2 cellular contexts compared by ENCODE assay signal in the genomic region with DNA sequence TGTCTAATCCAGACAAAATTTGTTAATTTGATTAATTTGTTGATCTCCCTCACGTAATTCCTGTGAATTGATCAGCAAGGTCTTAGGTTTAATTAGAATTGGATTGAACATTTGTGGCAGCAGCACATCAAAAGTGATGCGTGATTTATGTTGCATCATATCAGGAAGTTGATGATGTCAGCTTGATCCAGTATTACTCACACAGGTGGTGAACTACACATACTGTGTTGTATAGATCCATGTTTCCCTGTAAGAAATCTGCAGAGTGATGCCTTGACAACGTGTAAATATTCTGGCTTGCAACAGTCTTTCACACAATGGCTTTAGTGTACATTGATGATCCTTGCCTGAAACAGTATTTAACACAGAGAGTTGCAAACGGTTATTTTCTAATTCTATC.
TF ChIP-seq lines count a peak whose summit lies in the region.

No MANE protein-coding gene starts in this region.

TF ChIP-seq in HEK293, 187 proteins besides CTCF, POLR2A, EP300 and RAD21 (continued from another document):
- TF ChIP-seq, protein P1, sequence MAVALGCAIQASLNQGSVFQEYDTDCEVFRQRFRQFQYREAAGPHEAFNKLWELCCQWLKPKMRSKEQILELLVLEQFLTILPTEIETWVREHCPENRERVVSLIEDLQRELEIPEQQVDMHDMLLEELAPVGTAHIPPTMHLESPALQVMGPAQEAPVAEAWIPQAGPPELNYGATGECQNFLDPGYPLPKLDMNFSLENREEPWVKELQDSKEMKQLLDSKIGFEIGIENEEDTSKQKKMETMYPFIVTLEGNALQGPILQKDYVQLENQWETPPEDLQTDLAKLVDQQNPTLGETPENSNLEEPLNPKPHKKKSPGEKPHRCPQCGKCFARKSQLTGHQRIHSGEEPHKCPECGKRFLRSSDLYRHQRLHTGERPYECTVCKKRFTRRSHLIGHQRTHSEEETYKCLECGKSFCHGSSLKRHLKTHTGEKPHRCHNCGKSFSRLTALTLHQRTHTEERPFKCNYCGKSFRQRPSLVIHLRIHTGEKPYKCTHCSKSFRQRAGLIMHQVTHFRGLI (tag by site-specific recombination; IDR thresholded peaks at IDR 0.05), result no peak
- TF ChIP-seq ZBTB21 (tag by site-specific recombination; IDR thresholded peaks at IDR 0.05), result peak; percentile 73
- 0 out of 2 replicates have a peak, but pooled peaks have one; percentile 15 for TF ChIP-seq ZNF366 (tag by site-specific recombination; conservative IDR thresholded peaks at IDR 0.05)
- TF ChIP-seq IKZF3 (tag by site-specific recombination; IDR thresholded peaks at IDR 0.05), result no peak
- no peak for TF ChIP-seq ZNF132 (tag by site-specific recombination; IDR thresholded peaks at IDR 0.05; ENCODE audit: borderline replicate concordance)
- TF ChIP-seq, protein P2, sequence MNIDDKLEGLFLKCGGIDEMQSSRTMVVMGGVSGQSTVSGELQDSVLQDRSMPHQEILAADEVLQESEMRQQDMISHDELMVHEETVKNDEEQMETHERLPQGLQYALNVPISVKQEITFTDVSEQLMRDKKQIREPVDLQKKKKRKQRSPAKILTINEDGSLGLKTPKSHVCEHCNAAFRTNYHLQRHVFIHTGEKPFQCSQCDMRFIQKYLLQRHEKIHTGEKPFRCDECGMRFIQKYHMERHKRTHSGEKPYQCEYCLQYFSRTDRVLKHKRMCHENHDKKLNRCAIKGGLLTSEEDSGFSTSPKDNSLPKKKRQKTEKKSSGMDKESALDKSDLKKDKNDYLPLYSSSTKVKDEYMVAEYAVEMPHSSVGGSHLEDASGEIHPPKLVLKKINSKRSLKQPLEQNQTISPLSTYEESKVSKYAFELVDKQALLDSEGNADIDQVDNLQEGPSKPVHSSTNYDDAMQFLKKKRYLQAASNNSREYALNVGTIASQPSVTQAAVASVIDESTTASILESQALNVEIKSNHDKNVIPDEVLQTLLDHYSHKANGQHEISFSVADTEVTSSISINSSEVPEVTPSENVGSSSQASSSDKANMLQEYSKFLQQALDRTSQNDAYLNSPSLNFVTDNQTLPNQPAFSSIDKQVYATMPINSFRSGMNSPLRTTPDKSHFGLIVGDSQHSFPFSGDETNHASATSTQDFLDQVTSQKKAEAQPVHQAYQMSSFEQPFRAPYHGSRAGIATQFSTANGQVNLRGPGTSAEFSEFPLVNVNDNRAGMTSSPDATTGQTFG (tag by site-specific recombination; IDR thresholded peaks at IDR 0.05; ENCODE audit: borderline replicate concordance), result no peak
- TF ChIP-seq ZNF629 (tag by site-specific recombination; IDR thresholded peaks at IDR 0.05), result 0 out of 2 replicates have a peak, but pooled peaks have one; percentile 36
- 0 out of 2 replicates have a peak, but pooled peaks have one; percentile 28 for TF ChIP-seq ZNF558 (tag by site-specific recombination; IDR thresholded peaks at IDR 0.05)
- TF ChIP-seq ZNF121 (tag by site-specific recombination; IDR thresholded peaks at IDR 0.05), result no peak
- no peak for TF ChIP-seq ZNF433 (tag by site-specific recombination; IDR thresholded peaks at IDR 0.05; ENCODE audit: low read depth)
- TF ChIP-seq ZBTB17 (tag by site-specific recombination; IDR thresholded peaks at IDR 0.05), result peak; percentile 42; the same call in 1 of the 2 replicates

TF ChIP-seq in WTC11, 78 proteins besides CTCF, POLR2A, EP300 and RAD21 (continued from another document):
- TF ChIP-seq, protein P3, sequence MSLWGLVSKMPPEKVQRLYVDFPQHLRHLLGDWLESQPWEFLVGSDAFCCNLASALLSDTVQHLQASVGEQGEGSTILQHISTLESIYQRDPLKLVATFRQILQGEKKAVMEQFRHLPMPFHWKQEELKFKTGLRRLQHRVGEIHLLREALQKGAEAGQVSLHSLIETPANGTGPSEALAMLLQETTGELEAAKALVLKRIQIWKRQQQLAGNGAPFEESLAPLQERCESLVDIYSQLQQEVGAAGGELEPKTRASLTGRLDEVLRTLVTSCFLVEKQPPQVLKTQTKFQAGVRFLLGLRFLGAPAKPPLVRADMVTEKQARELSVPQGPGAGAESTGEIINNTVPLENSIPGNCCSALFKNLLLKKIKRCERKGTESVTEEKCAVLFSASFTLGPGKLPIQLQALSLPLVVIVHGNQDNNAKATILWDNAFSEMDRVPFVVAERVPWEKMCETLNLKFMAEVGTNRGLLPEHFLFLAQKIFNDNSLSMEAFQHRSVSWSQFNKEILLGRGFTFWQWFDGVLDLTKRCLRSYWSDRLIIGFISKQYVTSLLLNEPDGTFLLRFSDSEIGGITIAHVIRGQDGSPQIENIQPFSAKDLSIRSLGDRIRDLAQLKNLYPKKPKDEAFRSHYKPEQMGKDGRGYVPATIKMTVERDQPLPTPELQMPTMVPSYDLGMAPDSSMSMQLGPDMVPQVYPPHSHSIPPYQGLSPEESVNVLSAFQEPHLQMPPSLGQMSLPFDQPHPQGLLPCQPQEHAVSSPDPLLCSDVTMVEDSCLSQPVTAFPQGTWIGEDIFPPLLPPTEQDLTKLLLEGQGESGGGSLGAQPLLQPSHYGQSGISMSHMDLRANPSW (CRISPR knock-in tag; conservative IDR thresholded peaks at IDR 0.05; ENCODE audit: low read depth), result no peak
- TF ChIP-seq TEAD1 (CRISPR knock-in tag; IDR thresholded peaks at IDR 0.05) (no peak), NR1H2 (CRISPR knock-in tag; IDR thresholded peaks at IDR 0.05) (no peak)
